ENCODE assay signal across 8 cellular contexts in genomic region chr14:30874120-30874998, GRCh38. TPM values are rescaled to one million over a fixed set of nuclear protein-coding genes. Genes with fewer than 3 reads are reported as not detected.
DNase-seq lines count a peak whose midpoint lies in the region; ATAC-seq and TF ChIP-seq lines count a peak whose summit lies in the region.

Gene COCH, plus strand, starts transcription at chr14:30874559. Its CDS starts 380 bp downstream, at chr14:30874939.

- peaks cover 27% of the 10 kb centered on the region for H3K27me3 Mint-ChIP-seq in activated naive CD8-positive, alpha-beta T cell

- peak within 1 kb of the TSS; percentile 99 for H3K4me2 ChIP-seq in hepatocyte
- peak within 1 kb of the TSS; percentile 94 for H3K4me2 ChIP-seq in skeletal muscle satellite cell (ENCODE audit: low read length)

- no peaks in the 10 kb centered on the region for H3K36me3 ChIP-seq in hepatocyte (replicated peaks; ENCODE audit: insufficient read depth, low read depth)
- H3K36me3 ChIP-seq in skeletal muscle satellite cell (ENCODE audit: insufficient read depth, low read length), result no peaks in the 10 kb centered on the region

- H3K27ac Mint-ChIP-seq in activated naive CD8-positive, alpha-beta T cell, result no peak within 1 kb of the TSS

- H3K9me2 ChIP-seq in hepatocyte (replicated peaks; ENCODE audit: insufficient read depth), result no peaks in the 10 kb centered on the region

- H3K36me3 Mint-ChIP-seq in activated naive CD8-positive, alpha-beta T cell, result peaks cover 3% of the 10 kb centered on the region

- H3K4me1 ChIP-seq in hepatocyte (ENCODE audit: insufficient read depth) (peaks cover 15% of the 10 kb centered on the region), skeletal muscle satellite cell (ENCODE audit: control insufficient read depth, insufficient read depth, low read length) (peaks cover 15% of the 10 kb centered on the region)

- H2AFZ ChIP-seq in hepatocyte, result peak within 1 kb of the TSS; percentile 88

- H3K4me3 Mint-ChIP-seq in activated naive CD8-positive, alpha-beta T cell, result peak within 1 kb of the TSS; percentile 77

- H4K20me1 ChIP-seq in hepatocyte (ENCODE audit: insufficient read depth, poor library complexity, severe bottlenecking), result no peaks in the 10 kb centered on the region

- H3K9ac ChIP-seq in skeletal muscle satellite cell (ENCODE audit: low read depth, low read length), result peak within 1 kb of the TSS; percentile 55

- 2% methylated on average over 80 of the region's 99 CpGs for WGBS in hepatocyte (ENCODE audit: low lambda C conversion rate, missing lambda C conversion rate)

- peaks cover 12% of the 10 kb centered on the region for H3K4me1 Mint-ChIP-seq in activated naive CD8-positive, alpha-beta T cell (ENCODE audit: low read depth)

- no peaks in the 10 kb centered on the region for H3K79me2 ChIP-seq in hepatocyte

- H3K27ac ChIP-seq in hepatocyte, result no peak within 1 kb of the TSS

- DNase-seq in DMS53 (lab: John Stamatoyannopoulos, UW) (peak; percentile 70), NCI-H748 treated with DMSO at 0.1 percent for 48 hours (lab: John Stamatoyannopoulos, UW) (peak; percentile 23), hepatocyte (ENCODE audit: low spot score) (peak; percentile 72), cerebellar nuclear complex (lab: John Stamatoyannopoulos, UW) (no peak)

- H3K9me3 ChIP-seq in hepatocyte (ENCODE audit: low read depth), result no peaks in the 10 kb centered on the region
- H3K9me3 ChIP-seq in skeletal muscle satellite cell (replicated peaks; ENCODE audit: low read length), result no peaks in the 10 kb centered on the region

- peak within 1 kb of the TSS; percentile 85 for H3K4me3 ChIP-seq in hepatocyte
- peak within 1 kb of the TSS; percentile 68 for H3K4me3 ChIP-seq in skeletal muscle satellite cell (ENCODE audit: low read length)

- no peaks in the 10 kb centered on the region for H3K9me3 Mint-ChIP-seq in activated naive CD8-positive, alpha-beta T cell (ENCODE audit: low read depth)

- peak; percentile 62 for ATAC-seq in GM19328 (IDR thresholded peaks at IDR 0.05; ENCODE audit: unreplicated experiment)
- peak; percentile 62 for ATAC-seq in HG03342 (IDR thresholded peaks at IDR 0.05; ENCODE audit: unreplicated experiment)

- H3K27me3 ChIP-seq in hepatocyte (peaks cover 53% of the 10 kb centered on the region), skeletal muscle satellite cell (ENCODE audit: control insufficient read depth, insufficient read depth, low read length) (peaks cover 70% of the 10 kb centered on the region)

- peak; percentile 11 for TF ChIP-seq CTCF in hepatocyte (IDR thresholded peaks at IDR 0.05; ENCODE audit: poor library complexity)

RNA-seq across cellular contexts. Expression of gene COCH, which starts in this region (rescaled TPM):
- total RNA-seq in hepatocyte, result 3.3 and 3.5 TPM in 2 replicates
- polyA plus RNA-seq in hepatocyte, result 2.0 and 3.2 TPM in 2 replicates
- total RNA-seq in skeletal muscle satellite cell (2012; rRNA removed), result under 0.01 and 0.66 TPM in 2 replicates

Comparison
In these comparisons a context has a peak if more than half of its experiments do, and no peak if none do; other contexts are left out.
1. DNase-seq: peak in DMS53 (single experiment), NCI-H748 treated with DMSO at 0.1 percent for 48 hours (single experiment) and hepatocyte (single experiment); none in cerebellar nuclear complex (0 of 2).